In the genomic region with DNA sequence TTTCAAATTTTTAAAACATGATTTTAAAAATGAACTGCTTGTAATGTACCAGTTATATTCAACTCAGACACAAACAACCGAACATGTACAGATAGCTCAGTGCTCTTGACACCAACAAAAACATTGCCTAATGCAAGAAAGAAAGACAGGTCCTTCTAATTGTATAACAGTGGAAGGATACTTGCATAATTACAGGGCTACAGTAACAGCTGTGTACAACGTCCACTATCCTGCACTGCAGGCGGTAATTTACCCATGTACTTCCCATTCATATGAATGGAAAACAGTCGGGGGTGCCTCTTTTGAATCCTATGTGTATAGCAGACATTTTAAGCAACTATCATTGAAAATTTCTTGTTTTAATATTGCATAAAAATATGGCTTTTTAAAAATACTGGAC, we compare ENCODE assay signal across 2 cellular contexts.
TF ChIP-seq lines count a peak whose summit lies in the region.

No MANE protein-coding gene starts in this region.

TF ChIP-seq in HepG2, 621 proteins besides CTCF, POLR2A, EP300 and RAD21 (continues in another document):
- TF ChIP-seq, protein P1, sequence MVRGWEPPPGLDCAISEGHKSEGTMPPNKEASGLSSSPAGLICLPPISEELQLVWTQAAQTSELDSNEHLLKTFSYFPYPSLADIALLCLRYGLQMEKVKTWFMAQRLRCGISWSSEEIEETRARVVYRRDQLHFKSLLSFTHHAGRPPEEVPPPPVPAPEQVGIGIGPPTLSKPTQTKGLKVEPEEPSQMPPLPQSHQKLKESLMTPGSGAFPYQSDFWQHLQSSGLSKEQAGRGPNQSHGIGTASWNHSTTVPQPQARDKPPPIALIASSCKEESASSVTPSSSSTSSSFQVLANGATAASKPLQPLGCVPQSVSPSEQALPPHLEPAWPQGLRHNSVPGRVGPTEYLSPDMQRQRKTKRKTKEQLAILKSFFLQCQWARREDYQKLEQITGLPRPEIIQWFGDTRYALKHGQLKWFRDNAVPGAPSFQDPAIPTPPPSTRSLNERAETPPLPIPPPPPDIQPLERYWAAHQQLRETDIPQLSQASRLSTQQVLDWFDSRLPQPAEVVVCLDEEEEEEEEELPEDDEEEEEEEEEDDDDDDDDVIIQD (CRISPR knock-in tag; IDR thresholded peaks at IDR 0.05; ENCODE audit: low read depth) = peak; percentile 36; the same call in 1 of the 2 replicates
- TF ChIP-seq HMG20A (CRISPR knock-in tag; IDR thresholded peaks at IDR 0.05; ENCODE audit: borderline replicate concordance) (peak; percentile 50; the same call in 1 of the 2 replicates), ESRRA (CRISPR knock-in tag; IDR thresholded peaks at IDR 0.05; ENCODE audit: low read depth) (no peak), BHLHE40 (IDR thresholded peaks at IDR 0.05; ENCODE audit: low read length) (no peak), ZNF619 (CRISPR knock-in tag; IDR thresholded peaks at IDR 0.05) (no peak), RORA (CRISPR knock-in tag; IDR thresholded peaks at IDR 0.05) (no peak), ZEB1 (IDR thresholded peaks at IDR 0.05; ENCODE audit: insufficient replicate concordance, low read depth) (no peak), FOXA3 (CRISPR knock-in tag; IDR thresholded peaks at IDR 0.05) (peak; percentile 56), SMC3 (IDR thresholded peaks at IDR 0.05; ENCODE audit: low read length) (no peak), HOXA7 (CRISPR knock-in tag; IDR thresholded peaks at IDR 0.05) (no peak), RBFOX2 (IDR thresholded peaks at IDR 0.05; ENCODE audit: low read depth, low read length) (no peak), EEA1 (CRISPR knock-in tag; IDR thresholded peaks at IDR 0.05; ENCODE audit: borderline replicate concordance) (no peak), GATAD2A (CRISPR knock-in tag; IDR thresholded peaks at IDR 0.05) (peak; percentile 50; the same call in 1 of the 2 replicates), SP2 (CRISPR knock-in tag; IDR thresholded peaks at IDR 0.05) (no peak), CEBPB (IDR thresholded peaks at IDR 0.05; ENCODE audit: borderline replicate concordance, low read depth, low read length) (peak; percentile 69; the same call in 1 of the 2 replicates), ELF4 (CRISPR knock-in tag; IDR thresholded peaks at IDR 0.05; ENCODE audit: borderline replicate concordance) (no peak), HNRNPH1 (optimal IDR thresholded peaks at IDR 0.05; ENCODE audit: low read depth, low read length) (no peak), ZNF337 (CRISPR knock-in tag; IDR thresholded peaks at IDR 0.05; ENCODE audit: borderline replicate concordance, low read depth) (no peak), DMAP1 (CRISPR knock-in tag; IDR thresholded peaks at IDR 0.05) (no peak), ZNF570 (CRISPR knock-in tag; IDR thresholded peaks at IDR 0.05; ENCODE audit: borderline replicate concordance) (no peak), NPAS2 (CRISPR knock-in tag; IDR thresholded peaks at IDR 0.05; ENCODE audit: borderline replicate concordance) (no peak), POGZ (CRISPR knock-in tag; IDR thresholded peaks at IDR 0.05) (peak; percentile 24; the same call in 1 of the 2 replicates)
- TF ChIP-seq, protein P2, sequence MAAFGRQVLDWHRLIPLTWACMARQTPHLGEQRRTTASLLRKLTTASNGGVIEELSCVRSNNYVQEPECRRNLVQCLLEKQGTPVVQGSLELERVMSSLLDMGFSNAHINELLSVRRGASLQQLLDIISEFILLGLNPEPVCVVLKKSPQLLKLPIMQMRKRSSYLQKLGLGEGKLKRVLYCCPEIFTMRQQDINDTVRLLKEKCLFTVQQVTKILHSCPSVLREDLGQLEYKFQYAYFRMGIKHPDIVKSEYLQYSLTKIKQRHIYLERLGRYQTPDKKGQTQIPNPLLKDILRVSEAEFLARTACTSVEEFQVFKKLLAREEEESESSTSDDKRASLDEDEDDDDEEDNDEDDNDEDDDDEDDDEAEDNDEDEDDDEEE (CRISPR knock-in tag; IDR thresholded peaks at IDR 0.05) = no peak
- TF ChIP-seq, protein P3, sequence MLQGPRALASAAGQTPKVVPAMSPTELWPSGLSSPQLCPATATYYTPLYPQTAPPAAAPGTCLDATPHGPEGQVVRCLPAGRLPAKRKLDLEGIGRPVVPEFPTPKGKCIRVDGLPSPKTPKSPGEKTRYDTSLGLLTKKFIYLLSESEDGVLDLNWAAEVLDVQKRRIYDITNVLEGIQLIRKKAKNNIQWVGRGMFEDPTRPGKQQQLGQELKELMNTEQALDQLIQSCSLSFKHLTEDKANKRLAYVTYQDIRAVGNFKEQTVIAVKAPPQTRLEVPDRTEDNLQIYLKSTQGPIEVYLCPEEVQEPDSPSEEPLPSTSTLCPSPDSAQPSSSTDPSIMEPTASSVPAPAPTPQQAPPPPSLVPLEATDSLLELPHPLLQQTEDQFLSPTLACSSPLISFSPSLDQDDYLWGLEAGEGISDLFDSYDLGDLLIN (CRISPR knock-in tag; IDR thresholded peaks at IDR 0.05; ENCODE audit: borderline replicate concordance) = no peak
- TF ChIP-seq, protein P4, sequence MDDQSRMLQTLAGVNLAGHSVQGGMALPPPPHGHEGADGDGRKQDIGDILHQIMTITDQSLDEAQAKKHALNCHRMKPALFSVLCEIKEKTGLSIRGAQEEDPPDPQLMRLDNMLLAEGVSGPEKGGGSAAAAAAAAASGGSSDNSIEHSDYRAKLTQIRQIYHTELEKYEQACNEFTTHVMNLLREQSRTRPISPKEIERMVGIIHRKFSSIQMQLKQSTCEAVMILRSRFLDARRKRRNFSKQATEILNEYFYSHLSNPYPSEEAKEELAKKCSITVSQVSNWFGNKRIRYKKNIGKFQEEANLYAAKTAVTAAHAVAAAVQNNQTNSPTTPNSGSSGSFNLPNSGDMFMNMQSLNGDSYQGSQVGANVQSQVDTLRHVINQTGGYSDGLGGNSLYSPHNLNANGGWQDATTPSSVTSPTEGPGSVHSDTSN (CRISPR knock-in tag; IDR thresholded peaks at IDR 0.05; ENCODE audit: borderline replicate concordance) = no peak
- TF ChIP-seq, protein P5, sequence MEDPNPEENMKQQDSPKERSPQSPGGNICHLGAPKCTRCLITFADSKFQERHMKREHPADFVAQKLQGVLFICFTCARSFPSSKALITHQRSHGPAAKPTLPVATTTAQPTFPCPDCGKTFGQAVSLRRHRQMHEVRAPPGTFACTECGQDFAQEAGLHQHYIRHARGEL (CRISPR knock-in tag; IDR thresholded peaks at IDR 0.05) = no peak
- TF ChIP-seq, protein P6, sequence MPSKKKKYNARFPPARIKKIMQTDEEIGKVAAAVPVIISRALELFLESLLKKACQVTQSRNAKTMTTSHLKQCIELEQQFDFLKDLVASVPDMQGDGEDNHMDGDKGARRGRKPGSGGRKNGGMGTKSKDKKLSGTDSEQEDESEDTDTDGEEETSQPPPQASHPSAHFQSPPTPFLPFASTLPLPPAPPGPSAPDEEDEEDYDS (CRISPR knock-in tag; IDR thresholded peaks at IDR 0.05) = no peak
- TF ChIP-seq, protein P7, sequence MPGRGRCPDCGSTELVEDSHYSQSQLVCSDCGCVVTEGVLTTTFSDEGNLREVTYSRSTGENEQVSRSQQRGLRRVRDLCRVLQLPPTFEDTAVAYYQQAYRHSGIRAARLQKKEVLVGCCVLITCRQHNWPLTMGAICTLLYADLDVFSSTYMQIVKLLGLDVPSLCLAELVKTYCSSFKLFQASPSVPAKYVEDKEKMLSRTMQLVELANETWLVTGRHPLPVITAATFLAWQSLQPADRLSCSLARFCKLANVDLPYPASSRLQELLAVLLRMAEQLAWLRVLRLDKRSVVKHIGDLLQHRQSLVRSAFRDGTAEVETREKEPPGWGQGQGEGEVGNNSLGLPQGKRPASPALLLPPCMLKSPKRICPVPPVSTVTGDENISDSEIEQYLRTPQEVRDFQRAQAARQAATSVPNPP (CRISPR knock-in tag; IDR thresholded peaks at IDR 0.05) = no peak

TF ChIP-seq in SK-N-SH, 30 proteins besides CTCF, POLR2A, EP300 and RAD21 (continued from another document):
- TF ChIP-seq, protein P8, sequence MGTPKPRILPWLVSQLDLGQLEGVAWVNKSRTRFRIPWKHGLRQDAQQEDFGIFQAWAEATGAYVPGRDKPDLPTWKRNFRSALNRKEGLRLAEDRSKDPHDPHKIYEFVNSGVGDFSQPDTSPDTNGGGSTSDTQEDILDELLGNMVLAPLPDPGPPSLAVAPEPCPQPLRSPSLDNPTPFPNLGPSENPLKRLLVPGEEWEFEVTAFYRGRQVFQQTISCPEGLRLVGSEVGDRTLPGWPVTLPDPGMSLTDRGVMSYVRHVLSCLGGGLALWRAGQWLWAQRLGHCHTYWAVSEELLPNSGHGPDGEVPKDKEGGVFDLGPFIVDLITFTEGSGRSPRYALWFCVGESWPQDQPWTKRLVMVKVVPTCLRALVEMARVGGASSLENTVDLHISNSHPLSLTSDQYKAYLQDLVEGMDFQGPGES (IDR thresholded peaks at IDR 0.05; ENCODE audit: low read depth, low read length) = no peak
